ENCODE assay signal across 8 cellular contexts in the genomic region with DNA sequence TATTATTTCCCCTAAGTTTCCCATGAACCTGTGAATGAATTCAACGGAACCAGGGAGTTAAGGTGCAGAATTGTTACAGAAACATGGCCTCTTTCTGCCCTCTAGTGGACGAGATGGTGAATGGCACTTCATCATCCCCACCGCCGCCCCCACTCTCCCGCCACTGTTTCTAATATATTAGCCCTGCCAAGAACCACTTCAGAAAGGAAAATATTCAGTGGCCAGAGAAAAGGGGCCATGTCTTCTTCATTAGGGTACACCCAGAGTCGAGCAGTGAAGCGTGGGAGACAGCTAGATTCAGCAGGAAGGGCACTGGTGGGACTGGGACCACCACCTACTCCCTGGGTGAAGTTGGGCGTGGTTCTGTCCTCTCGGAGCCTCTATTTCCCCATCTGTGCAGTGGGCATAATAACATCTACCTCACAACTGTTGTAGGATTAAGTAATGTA. TPM values are rescaled to one million over a fixed set of nuclear protein-coding genes. Genes with fewer than 3 reads are reported as not detected.
DNase-seq lines count a peak whose midpoint lies in the region; ATAC-seq and TF ChIP-seq lines count a peak whose summit lies in the region.

No MANE protein-coding gene starts in this region.

- H3K36me3 Mint-ChIP-seq in natural killer cell (no peaks in the 10 kb centered on the region), neural progenitor cell (no peaks in the 10 kb centered on the region)
- no peaks in the 10 kb centered on the region for H3K36me3 Mint-ChIP-seq in natural killer cell treated with Interleukin-12 subunit alpha and Interleukin-12 subunit beta and Interleukin-15 and Interleukin-18, amount 100 ng/mL, for 72 hours

- H3K4me3 Mint-ChIP-seq in natural killer cell, result no peak overlapping the region
- no peak overlapping the region for H3K4me3 Mint-ChIP-seq in natural killer cell treated with Interleukin-12 subunit alpha and Interleukin-12 subunit beta and Interleukin-15 and Interleukin-18, amount 100 ng/mL, for 72 hours
- H3K4me3 Mint-ChIP-seq in neural progenitor cell, result no peak overlapping the region

- no peaks in the 10 kb centered on the region for H3K36me3 ChIP-seq in esophagus squamous epithelium
- no peaks in the 10 kb centered on the region for H3K36me3 ChIP-seq in neural progenitor cell

- no peak overlapping the region for H3K9ac ChIP-seq in neural progenitor cell

- DNase-seq in natural killer cell (no peak), NCI-H2029 treated with DMSO at 0.1 percent for 48 hours (lab: John Stamatoyannopoulos, UW) (peak; percentile 71), esophagus squamous epithelium (lab: John Stamatoyannopoulos, UW) (no peak), neural progenitor cell (ENCODE audit: low spot score) (peak; percentile 62), globus pallidus (ENCODE audit: low spot score) (no peak)
- DNase-seq in natural killer cell treated with Interleukin-12 subunit alpha and Interleukin-12 subunit beta and Interleukin-15 and Interleukin-18, amount 100 ng/mL, for 72 hours (ENCODE audit: low spot score), result no peak
- peak; percentile 36 for DNase-seq in activated CD4-positive, alpha-beta T cell treated with anti-CD3 and anti-CD28 coated beads, Interleukin-2, amount 50 U/mL, for 1 hour

- H3K9me3 Mint-ChIP-seq in natural killer cell, result no peaks in the 10 kb centered on the region
- H3K9me3 Mint-ChIP-seq in natural killer cell treated with Interleukin-12 subunit alpha and Interleukin-12 subunit beta and Interleukin-15 and Interleukin-18, amount 100 ng/mL, for 72 hours, result no peaks in the 10 kb centered on the region
- no peaks in the 10 kb centered on the region for H3K9me3 Mint-ChIP-seq in neural progenitor cell

- H3K27ac ChIP-seq in esophagus squamous epithelium, result peak overlapping the region in 3 of 4 donors; percentile 7 to 55 (median 42)
- no peak overlapping the region for H3K27ac ChIP-seq in neural progenitor cell

- no peak for TF ChIP-seq POLR2A in esophagus squamous epithelium (IDR thresholded peaks at IDR 0.05)

- H3K9me3 ChIP-seq in esophagus squamous epithelium, result peaks cover 0 to 1% (median 0%) of the 10 kb centered on the region in 3 donors
- H3K9me3 ChIP-seq in neural progenitor cell (ENCODE audit: low read depth), result no peaks in the 10 kb centered on the region

- intact Hi-C loops in natural killer cell (cut with micrococcal nuclease) (loop anchor here (1.0 to 5.0 kb wide), 2 partner anchors 222 to 395 kb away; no protein-coding TSS in a partner anchor), esophagus squamous epithelium (cut with DNase I) (loop anchor here (5.0 to 10.0 kb wide), 2 partner anchors 220 to 398 kb away; no protein-coding TSS in a partner anchor)

- H3K27ac Mint-ChIP-seq in natural killer cell (no peak overlapping the region), neural progenitor cell (no peak overlapping the region)
- no peak overlapping the region for H3K27ac Mint-ChIP-seq in natural killer cell treated with Interleukin-12 subunit alpha and Interleukin-12 subunit beta and Interleukin-15 and Interleukin-18, amount 100 ng/mL, for 72 hours

- H4K20me1 ChIP-seq in neural progenitor cell (ENCODE audit: low read depth), result no peaks in the 10 kb centered on the region

- TF ChIP-seq CTCF in natural killer cell (IDR thresholded peaks at IDR 0.05) (peak; percentile 95), esophagus squamous epithelium (IDR thresholded peaks at IDR 0.05) (peak; percentile 31 to 89 (median 43)), neural progenitor cell (IDR thresholded peaks at IDR 0.05) (peak; percentile 73)

- 5 to 12% methylated on average over 9 of the region's 9 CpGs for WGBS in esophagus squamous epithelium, 2 donors

- no peak overlapping the region for H3K4me2 ChIP-seq in neural progenitor cell

- H3K27me3 ChIP-seq in esophagus squamous epithelium (peaks cover 0 to 10% (median 0%) of the 10 kb centered on the region in 4 donors), neural progenitor cell (peaks cover 8% of the 10 kb centered on the region)

- H3K4me3 ChIP-seq in esophagus squamous epithelium (peak overlapping the region in 1 of 4 donors; percentile 8), neural progenitor cell (no peak overlapping the region)

- H3K27me3 Mint-ChIP-seq in natural killer cell (ENCODE audit: low read depth in 2 of 2) (peaks cover 17 to 26% of the 10 kb centered on the region in 2 donors), neural progenitor cell (ENCODE audit: insufficient read depth, low read depth) (peaks cover 8% of the 10 kb centered on the region)
- peaks cover 11 to 18% of the 10 kb centered on the region in 2 donors for H3K27me3 Mint-ChIP-seq in natural killer cell treated with Interleukin-12 subunit alpha and Interleukin-12 subunit beta and Interleukin-15 and Interleukin-18, amount 100 ng/mL, for 72 hours

- H3K79me2 ChIP-seq in neural progenitor cell (ENCODE audit: low read depth), result no peaks in the 10 kb centered on the region

- no peak overlapping the region for H2AFZ ChIP-seq in neural progenitor cell (replicated peaks)

- H3F3A ChIP-seq in neural progenitor cell (ENCODE audit: low read depth), result no peaks in the 10 kb centered on the region

- ATAC-seq in natural killer cell (peak in 2 of 3 donors; percentile 70 to 76), HG02870 (IDR thresholded peaks at IDR 0.05; ENCODE audit: unreplicated experiment) (no peak)
- no peak for ATAC-seq in natural killer cell treated with Interleukin-12 subunit alpha and Interleukin-12 subunit beta and Interleukin-15 and Interleukin-18, amount 100 ng/mL, for 72 hours

- H3K4me1 ChIP-seq in esophagus squamous epithelium (peaks cover 0 to 12% (median 0%) of the 10 kb centered on the region in 3 donors), neural progenitor cell (no peaks in the 10 kb centered on the region)

- no peaks in the 10 kb centered on the region for H3K4me1 Mint-ChIP-seq in natural killer cell
- peaks cover 0 to 4% of the 10 kb centered on the region in 2 donors for H3K4me1 Mint-ChIP-seq in natural killer cell treated with Interleukin-12 subunit alpha and Interleukin-12 subunit beta and Interleukin-15 and Interleukin-18, amount 100 ng/mL, for 72 hours (ENCODE audit: low read depth in 2 of 2)
- peaks cover 3% of the 10 kb centered on the region for H3K4me1 Mint-ChIP-seq in neural progenitor cell

RNA-seq across cellular contexts. Expression of a gene that starts 46.4 kb away (rescaled TPM):
- not detected for total RNA-seq in natural killer cell
- not detected for total RNA-seq in natural killer cell treated with Interleukin-12 subunit alpha and Interleukin-12 subunit beta and Interleukin-15 and Interleukin-18, amount 100 ng/mL, for 72 hours
- total RNA-seq in esophagus squamous epithelium, result under 1 TPM in 2 of 4 donors, not detected in 2; 0.04 to 0.15 TPM
- total RNA-seq in neural progenitor cell (ENCODE audit: low replicate concordance), result 8.6 and 9.0 TPM in 2 replicates

Comparison
In these comparisons a context has a peak if more than half of its experiments do, and no peak if none do; other contexts are left out.
1. ATAC-seq: peak in natural killer cell (2 of 3); none in natural killer cell treated with Interleukin-12 subunit alpha and Interleukin-12 subunit beta and Interleukin-15 and Interleukin-18, amount 100 ng/mL, for 72 hours (0 of 2) and HG02870 (single experiment).
2. DNase-seq: peak in NCI-H2029 treated with DMSO at 0.1 percent for 48 hours (single experiment), activated CD4-positive, alpha-beta T cell treated with anti-CD3 and anti-CD28 coated beads, Interleukin-2, amount 50 U/mL, for 1 hour (single experiment) and neural progenitor cell (single experiment); none in natural killer cell (single experiment), natural killer cell treated with Interleukin-12 subunit alpha and Interleukin-12 subunit beta and Interleukin-15 and Interleukin-18, amount 100 ng/mL, for 72 hours (single experiment), esophagus squamous epithelium (single experiment) and globus pallidus (single experiment).
3. CTCF ChIP-seq: peak in every context shown above with its lines; median percentile 95 in natural killer cell; 73 in neural progenitor cell; 43 in esophagus squamous epithelium.